In genomic region chr2:42974697-42975357, GRCh38 we compare ENCODE assay signal across 8 cellular contexts.
DNase-seq lines count a peak whose midpoint lies in the region; ATAC-seq and TF ChIP-seq lines count a peak whose summit lies in the region.

No MANE protein-coding gene starts in this region.

- H3K36me3 ChIP-seq in HAP-1 (replicated peaks): no peaks in the 10 kb centered on the region
- H3K36me3 ChIP-seq in urinary bladder (ENCODE audit: insufficient read depth): no peaks in the 10 kb centered on the region

- TF ChIP-seq CTCF in AG09309 (IDR thresholded peaks at IDR 0.05; ENCODE audit: control insufficient read depth, insufficient read depth, low read depth, low read length, missing control alignments) (peak; percentile 98), progenitor cell of endocrine pancreas (IDR thresholded peaks at IDR 0.05; ENCODE audit: unreplicated experiment) (peak; percentile 85)

- WGBS in urinary bladder: 20% methylated on average over 27 of the region's 27 CpGs

- H3K27me3 ChIP-seq in HAP-1 (ENCODE audit: low read depth): no peaks in the 10 kb centered on the region

- peaks cover 4% of the 10 kb centered on the region for H3K36me3 Mint-ChIP-seq in progenitor cell of endocrine pancreas (ENCODE audit: insufficient read depth)

- H3K9me3 Mint-ChIP-seq in progenitor cell of endocrine pancreas (ENCODE audit: low read depth): peaks cover 3% of the 10 kb centered on the region

- peak overlapping the region; percentile 81 for H3K27ac Mint-ChIP-seq in progenitor cell of endocrine pancreas

- DNase-seq in AG09309 (ENCODE audit: low read depth): no peak
- DNase-seq in HAP-1 (ENCODE audit: low spot score in 2 of 2): peak; percentile 49 to 87
- peak; percentile 65 for DNase-seq in SK-MEL-5 (ENCODE audit: low read depth, low spot score)
- DNase-seq in amniotic epithelial cell (ENCODE audit: low read depth): peak; percentile 42
- peak; percentile 80 for DNase-seq in left cardiac atrium
- peak; percentile 77 for DNase-seq in progenitor cell of endocrine pancreas (ENCODE audit: low spot score, unreplicated experiment)

- peak overlapping the region; percentile 37 for H3K4me3 ChIP-seq in AG09309 (ENCODE audit: control insufficient read depth, low read depth, low read length)
- peak overlapping the region; percentile 22 for H3K4me3 ChIP-seq in HAP-1
- no peak overlapping the region for H3K4me3 ChIP-seq in urinary bladder (ENCODE audit: low read depth, low read length)

- peaks cover 4% of the 10 kb centered on the region; the same call in 1 of the 2 replicates for H3K4me1 ChIP-seq in HAP-1
- no peaks in the 10 kb centered on the region for H3K4me1 ChIP-seq in urinary bladder (ENCODE audit: insufficient read depth)

- no peaks in the 10 kb centered on the region for H3K9me3 ChIP-seq in HAP-1

- peaks cover 49% of the 10 kb centered on the region for H3K4me1 Mint-ChIP-seq in progenitor cell of endocrine pancreas (ENCODE audit: low read depth)

- intact Hi-C loops in left cardiac atrium (cut with DNase I): loop anchor here (2.0 to 10.0 kb wide), 5 partner anchors 152 to 510 kb away; no protein-coding TSS in a partner anchor

- peak overlapping the region; percentile 28 for H3K27ac ChIP-seq in urinary bladder (ENCODE audit: low read depth)

- peak; percentile 91 to 92 for ATAC-seq in left cardiac atrium
- no peak for ATAC-seq in GM18909 (IDR thresholded peaks at IDR 0.05; ENCODE audit: poor library complexity, unreplicated experiment)

- no peaks in the 10 kb centered on the region for H3K27me3 Mint-ChIP-seq in progenitor cell of endocrine pancreas

- H3K4me3 Mint-ChIP-seq in progenitor cell of endocrine pancreas (ENCODE audit: low read depth): no peak overlapping the region

- in situ Hi-C loops in HAP-1 (cut with MboI; ENCODE audit: low sequenced_read_pairs) (loop anchor here (10.0 kb wide), 1 partner anchor 260 kb away; no protein-coding TSS in a partner anchor), SK-MEL-5 (cut with HindIII; ENCODE audit: low pct_unique_long_range_greater_than_20kb, low sequenced_read_pairs) (no loop called here)
